10 cellular contexts compared by ENCODE assay signal in the genomic region with DNA sequence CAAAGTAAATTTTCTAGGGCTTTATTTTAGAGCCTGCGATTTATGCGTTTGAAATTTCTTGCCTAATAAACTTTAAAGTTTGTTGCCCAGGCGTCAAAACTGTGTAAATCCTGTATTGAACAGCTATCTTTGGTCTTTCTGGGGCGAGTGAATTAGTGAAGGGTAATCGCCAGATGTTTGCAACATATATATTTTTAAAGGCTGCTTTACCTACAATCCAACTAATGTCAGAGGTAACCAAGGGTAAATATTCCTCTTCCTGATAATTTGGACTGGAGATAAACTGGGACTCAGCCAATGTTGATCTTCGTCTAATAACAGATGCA. TPM values are rescaled to one million over a fixed set of nuclear protein-coding genes. Genes with fewer than 3 reads are reported as not detected.
A peak's percentile ranks its signal among the peaks of the same experiment; 100 is the strongest.
DNase-seq lines count a peak whose midpoint lies in the region; ATAC-seq and TF ChIP-seq lines count a peak whose summit lies in the region.
"Had no signal": no experiment of that assay in that cellular context is flagged by ENCODE, and none has a peak within 500 bp of the region (broad histone marks: within the 10 kb centered on the region; RNA-seq: fewer than 3 reads in every experiment).

No MANE protein-coding gene starts in this region.

- no peaks in the 10 kb centered on the region for H3K9me3 Mint-ChIP-seq in endodermal cell
- H3K9me3 Mint-ChIP-seq: activated CD8-positive, alpha-beta T cell treated with anti-CD3 and anti-CD28 coated beads for 36 hours had no signal

- DNase-seq in BE2C, result no peak
- peak; percentile 18 for DNase-seq in HuH-7.5 (ENCODE audit: low spot score)
- DNase-seq in endodermal cell, result no peak
- DNase-seq in NCI-H1930 (lab: John Stamatoyannopoulos, UW), result no peak
- DNase-seq in aorta, result no peak
- DNase-seq: activated CD8-positive, alpha-beta T cell treated with anti-CD3 and anti-CD28 coated beads for 36 hours; effector CD8-positive, alpha-beta T cell had no signal

- intact Hi-C loops in aorta (cut with DNase I), result no loop called here

- H3K36me3 Mint-ChIP-seq in endodermal cell (ENCODE audit: low read depth), result no peaks in the 10 kb centered on the region

- no peak overlapping the region for H3K27ac Mint-ChIP-seq in endodermal cell
- H3K27ac Mint-ChIP-seq: activated CD8-positive, alpha-beta T cell treated with anti-CD3 and anti-CD28 coated beads for 36 hours had no signal

- 3 to 5% methylated on average over 4 to 6 of the region's 6 CpGs for WGBS in endodermal cell (ENCODE audit: insufficient coverage in 1 of 2, insufficient read length in 1 of 2), 2 experiments
- 9 to 13% methylated on average over 6 of the region's 6 CpGs for WGBS in aorta, 2 donors

- peak overlapping the region; percentile 78 for H3K4me3 Mint-ChIP-seq in endodermal cell

- H3K4me1 ChIP-seq in BE2C, result peaks cover 12% of the 10 kb centered on the region
- H3K4me1 ChIP-seq in endodermal cell (ENCODE audit: control insufficient read depth, insufficient read depth, low read length), result peaks cover 22% of the 10 kb centered on the region
- peaks cover 56% of the 10 kb centered on the region for H3K4me1 ChIP-seq in neuron (ENCODE audit: insufficient read depth, low read length)
- H3K4me1 ChIP-seq in aorta (ENCODE audit: control insufficient read depth in 1 of 2, insufficient read depth in 2 of 2, low read length in 2 of 2), result no peaks in the 10 kb centered on the region

- TF ChIP-seq CTCF in BE2C (IDR thresholded peaks at IDR 0.05; ENCODE audit: low read depth, low read length), result no peak
- TF ChIP-seq CTCF in endodermal cell (conservative IDR thresholded peaks at IDR 0.05), result no peak

- H3K9ac ChIP-seq in endodermal cell (ENCODE audit: extremely low read depth, low read length, poor library complexity, severe bottlenecking), result no peak overlapping the region

- H3K27me3 ChIP-seq in BE2C, result no peaks in the 10 kb centered on the region
- peaks cover 89% of the 10 kb centered on the region for H3K27me3 ChIP-seq in endodermal cell (ENCODE audit: control insufficient read depth, insufficient read depth, low read length, poor library complexity, severe bottlenecking)
- H3K27me3 ChIP-seq in neuron (ENCODE audit: insufficient read depth, low read length), result peaks cover 50% of the 10 kb centered on the region
- H3K27me3 ChIP-seq in aorta (ENCODE audit: control insufficient read depth in 1 of 2, insufficient read depth in 2 of 2, low read length in 1 of 2), result no peaks in the 10 kb centered on the region

- H3K36me3 ChIP-seq in BE2C (no peaks in the 10 kb centered on the region), endodermal cell (ENCODE audit: control insufficient read depth, insufficient read depth, low read length) (no peaks in the 10 kb centered on the region), neuron (ENCODE audit: insufficient read depth, low read length) (no peaks in the 10 kb centered on the region), aorta (ENCODE audit: control insufficient read depth in 1 of 2, insufficient read depth in 2 of 2, low read length in 1 of 2) (no peaks in the 10 kb centered on the region)

- H3K9me3 ChIP-seq in BE2C, result no peaks in the 10 kb centered on the region
- no peaks in the 10 kb centered on the region for H3K9me3 ChIP-seq in endodermal cell (ENCODE audit: control insufficient read depth, low read length)
- no peaks in the 10 kb centered on the region for H3K9me3 ChIP-seq in neuron (ENCODE audit: low read length)
- no peaks in the 10 kb centered on the region for H3K9me3 ChIP-seq in aorta (ENCODE audit: control insufficient read depth, low read length)

- H2AFZ ChIP-seq in neuron (ENCODE audit: low read depth, low read length), result no peak overlapping the region

- ATAC-seq in HG02571 (IDR thresholded peaks at IDR 0.05; ENCODE audit: unreplicated experiment), result no peak
- no peak for ATAC-seq in HG02981 (IDR thresholded peaks at IDR 0.05; ENCODE audit: unreplicated experiment)
- ATAC-seq in aorta (ENCODE audit: low FRiP score), result no peak

- peak overlapping the region; percentile 92 for H3K4me3 ChIP-seq in BE2C (ENCODE audit: low read depth, low read length)
- H3K4me3 ChIP-seq in endodermal cell (ENCODE audit: low read length), result peak overlapping the region; percentile 73
- H3K4me3 ChIP-seq in neuron (ENCODE audit: low read length), result peak overlapping the region; percentile 86
- H3K4me3 ChIP-seq in aorta (ENCODE audit: low read length in 2 of 2), result no peak overlapping the region

- H3K27me3 Mint-ChIP-seq in endodermal cell (ENCODE audit: insufficient read depth), result peaks cover 93% of the 10 kb centered on the region

- H3K27ac ChIP-seq in endodermal cell (ENCODE audit: low read depth, low read length), result no peak overlapping the region
- no peak overlapping the region for H3K27ac ChIP-seq in aorta (ENCODE audit: low read depth in 1 of 2, low read length in 2 of 2)

- peaks cover 45% of the 10 kb centered on the region for H3K4me1 Mint-ChIP-seq in endodermal cell

RNA-seq across cellular contexts. Expression of a gene that starts 0.9 kb away (rescaled TPM):
- 43.1 TPM for polyA plus RNA-seq in BE2C (2012; ENCODE audit: insufficient read depth, insufficient read length, low read depth)
- 1 to 10 TPM; 1.5 to 3.9 TPM for total RNA-seq in endodermal cell
- polyA plus RNA-seq in endodermal cell (2013, experiment 1 of 2), result 6.0 TPM
- polyA plus RNA-seq in endodermal cell (2013, experiment 2 of 2), result 4.8 TPM
- total RNA-seq in aorta, result 1 to 10 TPM; 2.5 to 2.6 TPM
- 1 to 10 TPM in 1 of 2 donors, not detected in 1; 1.5 TPM for polyA plus RNA-seq in aorta

Comparison
In these comparisons a context has a peak if more than half of its experiments do, and no peak if none do; other contexts are left out.
1. H3K4me3 ChIP-seq: peak in BE2C (single experiment), endodermal cell (single experiment) and neuron (single experiment); none in aorta (0 of 2).